In the genomic region with DNA sequence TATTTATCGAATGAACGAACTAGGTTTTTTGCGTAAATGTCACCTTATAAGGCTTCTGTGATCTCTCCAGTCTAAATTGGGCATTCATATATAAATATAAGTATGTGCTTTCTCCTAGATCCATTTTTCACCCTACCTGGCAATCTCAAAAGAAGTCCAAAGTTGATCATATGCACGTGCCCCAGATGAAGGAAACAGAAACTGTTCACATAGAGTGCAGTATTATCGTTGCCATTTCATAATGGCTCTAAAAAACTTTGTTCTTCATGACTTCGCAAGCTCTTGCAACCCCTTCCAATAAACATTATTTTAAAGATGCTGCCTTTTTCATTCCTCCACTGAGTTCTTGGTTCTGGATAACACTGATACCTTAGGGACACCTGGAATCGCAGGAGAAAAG, we compare ENCODE assay signal across 8 cellular contexts. TPM values are rescaled to one million over a fixed set of nuclear protein-coding genes. Genes with fewer than 3 reads are reported as not detected.
DNase-seq lines count a peak whose midpoint lies in the region; ATAC-seq and TF ChIP-seq lines count a peak whose summit lies in the region.

No MANE protein-coding gene starts in this region.

- WGBS in trophoblast cell (ENCODE audit: extremely low coverage, insufficient coverage, insufficient read length): no CpG with 5 or more reads among the region's 7 CpGs

- H4K91ac ChIP-seq in trophoblast cell (ENCODE audit: low read depth, low read length): no peak overlapping the region

- no peak overlapping the region for H3K27ac ChIP-seq in DOHH2 (ENCODE audit: low read depth, low read length)
- peak overlapping the region; percentile 81 for H3K27ac ChIP-seq in SJSA1
- H3K27ac ChIP-seq in trophoblast cell (ENCODE audit: low read depth, low read length): no peak overlapping the region

- no peak overlapping the region for H3K14ac ChIP-seq in trophoblast cell (ENCODE audit: low read length)

- H4K12ac ChIP-seq in trophoblast cell (ENCODE audit: low read depth, low read length): no peak overlapping the region

- H3K27me3 ChIP-seq in DOHH2 (ENCODE audit: control insufficient read depth, low read length): no peaks in the 10 kb centered on the region
- no peaks in the 10 kb centered on the region for H3K27me3 ChIP-seq in SJSA1 (replicated peaks)
- H3K27me3 ChIP-seq in trophoblast cell (ENCODE audit: insufficient read depth, low read length): no peaks in the 10 kb centered on the region

- no peak for TF ChIP-seq CTCF in DOHH2 (IDR thresholded peaks at IDR 0.05; ENCODE audit: low read depth, low read length, poor library complexity, severe bottlenecking)
- TF ChIP-seq CTCF in fibroblast of mammary gland (conservative IDR thresholded peaks at IDR 0.05; ENCODE audit: control insufficient read depth, insufficient read depth, low read depth, low read length): no peak

- H4K8ac ChIP-seq in trophoblast cell (ENCODE audit: low read depth, low read length): no peak overlapping the region

- H3K79me2 ChIP-seq in DOHH2 (ENCODE audit: control insufficient read depth, low read length) (peaks cover 89% of the 10 kb centered on the region), trophoblast cell (ENCODE audit: control insufficient read depth, insufficient read depth, low read length, poor library complexity) (peaks cover 5% of the 10 kb centered on the region)

- no peak overlapping the region for H3K23ac ChIP-seq in trophoblast cell (ENCODE audit: low read length)

- no peak overlapping the region for H2BK5ac ChIP-seq in trophoblast cell (ENCODE audit: low read depth, low read length, poor library complexity)

- H3K9me2 ChIP-seq in DOHH2 (replicated peaks; ENCODE audit: control insufficient read depth, low read length): no peaks in the 10 kb centered on the region

- ATAC-seq in HG02852 (IDR thresholded peaks at IDR 0.05; ENCODE audit: unreplicated experiment): no peak

- H3K9ac ChIP-seq in trophoblast cell (ENCODE audit: low read length): peak overlapping the region; percentile 95

- DNase-seq in SJSA1 (ENCODE audit: low read depth in 1 of 2, low spot score in 2 of 2) (no peak), fibroblast of mammary gland (ENCODE audit: low read depth) (no peak), trophoblast cell (no peak), NCI-H446 treated with DMSO at 0.1 percent for 48 hours (lab: John Stamatoyannopoulos, UW) (no peak)
- no peak for DNase-seq in activated effector memory CD4-positive, alpha-beta T cell treated with anti-CD3 and anti-CD28 coated beads, Interleukin-2, amount 50 U/mL, for 16 hours
- no peak for DNase-seq in stimulated activated naive CD4-positive, alpha-beta T cell treated with Interleukin-2 at 50 U/mL for 16 hours (lab: John Stamatoyannopoulos, UW)

- H2AFZ ChIP-seq in trophoblast cell (ENCODE audit: insufficient read depth, low read length, poor library complexity): no peak overlapping the region

- no peak overlapping the region for H2BK12ac ChIP-seq in trophoblast cell (ENCODE audit: low read length)

- no peak overlapping the region for H3K4ac ChIP-seq in trophoblast cell (ENCODE audit: low read depth, low read length)

- H3K4me1 ChIP-seq in DOHH2 (ENCODE audit: control insufficient read depth, low read length) (peaks cover 25% of the 10 kb centered on the region), SJSA1 (replicated peaks) (peaks cover 12% of the 10 kb centered on the region; the same call in 1 of the 2 replicates), trophoblast cell (ENCODE audit: control insufficient read depth in 1 of 2, insufficient read depth in 2 of 2, low read length in 2 of 2) (no peaks in the 10 kb centered on the region)

- H4K20me1 ChIP-seq in DOHH2 (ENCODE audit: control insufficient read depth, insufficient read depth, low read depth, low read length): no peaks in the 10 kb centered on the region

- H2AK5ac ChIP-seq in trophoblast cell (ENCODE audit: low read length): no peak overlapping the region

- H3K9me3 ChIP-seq in DOHH2 (ENCODE audit: control insufficient read depth, insufficient read depth, low read length) (no peaks in the 10 kb centered on the region), SJSA1 (replicated peaks) (no peaks in the 10 kb centered on the region), trophoblast cell (ENCODE audit: insufficient read depth, low read depth, low read length) (no peaks in the 10 kb centered on the region)

- no peak overlapping the region for H2BK120ac ChIP-seq in trophoblast cell (ENCODE audit: insufficient read depth, low read length, poor library complexity)

- H3K36me3 ChIP-seq in DOHH2 (ENCODE audit: control insufficient read depth, low read length) (peaks cover 6% of the 10 kb centered on the region), SJSA1 (peaks cover 19% of the 10 kb centered on the region), trophoblast cell (ENCODE audit: control insufficient read depth in 1 of 2, insufficient read depth in 2 of 2, low read length in 2 of 2) (peaks cover 0 to 3% of the 10 kb centered on the region in 2 experiments)

- H3K4me3 ChIP-seq in DOHH2 (ENCODE audit: low read length) (peak overlapping the region; percentile 90), SJSA1 (peak overlapping the region; percentile 76), fibroblast of mammary gland (ENCODE audit: control insufficient read depth, low read depth, low read length) (peak overlapping the region; percentile 98), trophoblast cell (ENCODE audit: low read depth, low read length) (peak overlapping the region; percentile 94)

- 0 out of 2 replicates have a peak, but pooled peaks cover 6% of the 10 kb centered on the region for H3F3A ChIP-seq in DOHH2 (ENCODE audit: control insufficient read depth, insufficient read depth)

- peaks cover 4% of the 10 kb centered on the region for H3K79me1 ChIP-seq in trophoblast cell (ENCODE audit: low read length)

- H3K18ac ChIP-seq in trophoblast cell (ENCODE audit: low read length): no peak overlapping the region

- H3K4me2 ChIP-seq in DOHH2 (ENCODE audit: low read length): peak overlapping the region; percentile 66
- peak overlapping the region; percentile 92 for H3K4me2 ChIP-seq in trophoblast cell (ENCODE audit: low read length)

RNA-seq across cellular contexts. Expression of a gene that starts 0.7 kb away (rescaled TPM):
- 20.5 and 24.2 TPM in 2 replicates for total RNA-seq in SJSA1 (2014; rRNA removed; shearing (Covaris generic))
- 21.6 and 22.2 TPM in 2 replicates for polyA plus RNA-seq in trophoblast cell (2013)

RNA-seq across cellular contexts. Expression of a gene that starts 0.8 kb away (rescaled TPM):
- 21.5 and 25.7 TPM in 2 replicates for total RNA-seq in SJSA1 (2014; rRNA removed; shearing (Covaris generic))
- 9.6 and 10.6 TPM in 2 replicates for polyA plus RNA-seq in trophoblast cell (2013)
